ENCODE assay signal across 1 cellular context in genomic region chr1:113759341-113760101, GRCh38.
TF ChIP-seq lines count a peak whose summit lies in the region.

Gene PHTF1 (minus strand): TSS chr1:113759486. CDS start chr1:113758703, 783 bp downstream.

TF ChIP-seq in K562, 482 proteins besides CTCF, POLR2A, EP300 and RAD21 (continued from another document):
- TF ChIP-seq, protein P1, sequence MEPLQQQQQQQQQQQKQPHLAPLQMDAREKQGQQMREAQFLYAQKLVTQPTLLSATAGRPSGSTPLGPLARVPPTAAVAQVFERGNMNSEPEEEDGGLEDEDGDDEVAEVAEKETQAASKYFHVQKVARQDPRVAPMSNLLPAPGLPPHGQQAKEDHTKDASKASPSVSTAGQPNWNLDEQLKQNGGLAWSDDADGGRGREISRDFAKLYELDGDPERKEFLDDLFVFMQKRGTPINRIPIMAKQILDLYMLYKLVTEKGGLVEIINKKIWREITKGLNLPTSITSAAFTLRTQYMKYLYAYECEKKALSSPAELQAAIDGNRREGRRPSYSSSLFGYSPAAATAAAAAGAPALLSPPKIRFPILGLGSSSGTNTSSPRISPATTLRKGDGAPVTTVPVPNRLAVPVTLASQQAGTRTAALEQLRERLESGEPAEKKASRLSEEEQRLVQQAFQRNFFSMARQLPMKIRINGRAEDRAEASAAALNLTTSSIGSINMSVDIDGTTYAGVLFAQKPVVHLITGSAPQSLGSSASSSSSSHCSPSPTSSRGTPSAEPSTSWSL (CRISPR knock-in tag; IDR thresholded peaks at IDR 0.05; ENCODE audit: borderline replicate concordance): no peak
- TF ChIP-seq RBM34 (IDR thresholded peaks at IDR 0.05; ENCODE audit: borderline replicate concordance, insufficient read depth, low read length): no peak
- TF ChIP-seq HDAC3 (IDR thresholded peaks at IDR 0.05; ENCODE audit: borderline replicate concordance, partially characterized antibody): no peak
TF ChIP-seq in K562: peak in this region for 175.
